6 cellular contexts compared by ENCODE assay signal in the genomic region with DNA sequence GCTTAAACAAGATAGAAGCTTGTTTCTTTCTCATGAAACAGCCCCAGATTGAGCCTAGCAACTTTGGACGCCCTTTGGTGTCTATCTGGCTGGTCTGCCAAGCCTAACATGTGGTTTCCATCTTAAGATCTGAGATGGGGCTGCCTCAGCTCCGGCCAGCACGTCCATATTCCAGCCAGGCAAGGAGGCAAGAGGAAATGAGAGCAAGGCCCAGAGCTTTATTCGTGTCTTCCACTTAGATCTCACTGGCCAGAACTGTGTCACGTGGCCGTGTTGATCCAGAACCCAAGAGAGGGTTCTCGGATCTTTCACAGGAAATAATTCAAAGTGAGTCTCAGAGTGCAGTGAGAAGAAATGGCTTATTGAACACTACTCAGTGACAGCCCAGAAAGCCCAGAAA. TPM values are rescaled to one million over a fixed set of nuclear protein-coding genes. Genes with fewer than 3 reads are reported as not detected.
DNase-seq lines count a peak whose midpoint lies in the region; ATAC-seq, FAIRE-seq and TF ChIP-seq lines count a peak whose summit lies in the region.
"Not testable (repeated sequence)": the region's sequence is repeated elsewhere in the genome, so short reads cannot be mapped to it uniquely, and the experiment has no call there.

No MANE protein-coding gene starts in this region.

- not testable (repeated sequence) for H3K18ac ChIP-seq in mesenchymal stem cell (ENCODE audit: low read depth in 1 of 2, low read length in 2 of 2)

- not testable (repeated sequence) for H3K4ac ChIP-seq in mesenchymal stem cell (ENCODE audit: low read depth in 1 of 2, low read length in 2 of 2)

- H3K27ac ChIP-seq in gastroesophageal sphincter: peak overlapping the region in 2 of 4 donors; percentile 18 to 25
- H3K27ac ChIP-seq in left ventricle myocardium inferior (replicated peaks): peak overlapping the region; percentile 60
- not testable (repeated sequence) for H3K27ac ChIP-seq in mesenchymal stem cell (ENCODE audit: low read length, poor library complexity, severe bottlenecking); spleen

- not testable (repeated sequence) for TF ChIP-seq POLR2A in gastroesophageal sphincter (IDR thresholded peaks at IDR 0.05); spleen (IDR thresholded peaks at IDR 0.05)

- H2BK5ac ChIP-seq in mesenchymal stem cell (ENCODE audit: low read depth, low read length, poor library complexity, severe bottlenecking): not testable (repeated sequence)

- H3K36me3 ChIP-seq in bronchial epithelial cell (ENCODE audit: control insufficient read depth, insufficient read depth, low read length); gastroesophageal sphincter; left ventricle myocardium inferior; mesenchymal stem cell (ENCODE audit: control insufficient read depth in 1 of 2, insufficient read depth in 2 of 2, low read depth in 1 of 2, low read length in 2 of 2); spleen: not testable (repeated sequence)

- not testable (repeated sequence) for H2BK120ac ChIP-seq in mesenchymal stem cell (ENCODE audit: low read depth, low read length)

- not testable (repeated sequence) for H3K79me1 ChIP-seq in mesenchymal stem cell (replicated peaks; ENCODE audit: low read length, poor library complexity, severe bottlenecking)

- peak; percentile 22 for DNase-seq in AG20443 (ENCODE audit: low spot score)
- DNase-seq in bronchial epithelial cell (ENCODE audit: low read depth); mesenchymal stem cell: not testable (repeated sequence)
- DNase-seq in left ventricle myocardium inferior: peak; percentile 53
- DNase-seq in spleen: peak; percentile 41

- peak; percentile 67 for ATAC-seq in gastroesophageal sphincter

- peak; percentile 93 for FAIRE-seq in bronchial epithelial cell (lab: Jason Lieb, UNC)

- H3K14ac ChIP-seq in mesenchymal stem cell (ENCODE audit: low read length in 2 of 2): not testable (repeated sequence)

- H2BK12ac ChIP-seq in mesenchymal stem cell (ENCODE audit: low read length in 2 of 2): not testable (repeated sequence)

- not testable (repeated sequence) for TF ChIP-seq EP300 in gastroesophageal sphincter (IDR thresholded peaks at IDR 0.05)

- not testable (repeated sequence) for H2BK15ac ChIP-seq in mesenchymal stem cell (ENCODE audit: low read depth, poor library complexity, severe bottlenecking)

- not testable (repeated sequence) for TF ChIP-seq CTCF in bronchial epithelial cell (IDR thresholded peaks at IDR 0.05; ENCODE audit: insufficient read depth, low read length, severe bottlenecking); gastroesophageal sphincter (IDR thresholded peaks at IDR 0.05); left ventricle myocardium inferior (IDR thresholded peaks at IDR 0.05; ENCODE audit: borderline replicate concordance); spleen (IDR thresholded peaks at IDR 0.05 in 8 of 11, conservative IDR thresholded peaks at IDR 0.05 in 3 of 11)

- H2AK5ac ChIP-seq in mesenchymal stem cell (ENCODE audit: low read length, severe bottlenecking): not testable (repeated sequence)

- not testable (repeated sequence) for H3K4me2 ChIP-seq in mesenchymal stem cell (ENCODE audit: low read length, poor library complexity, severe bottlenecking)

- H3K4me3 ChIP-seq in bronchial epithelial cell (ENCODE audit: low read depth, low read length); gastroesophageal sphincter; left ventricle myocardium inferior; mesenchymal stem cell (ENCODE audit: insufficient read depth in 1 of 2, low read depth in 1 of 2, low read length in 2 of 2); spleen: not testable (repeated sequence)

- 30 to 78% methylated on average over 4 to 5 of the region's 7 CpGs for WGBS in gastroesophageal sphincter (ENCODE audit: low coverage in 1 of 2), 2 donors
- 82% methylated on average over 7 of the region's 7 CpGs for WGBS in mesenchymal stem cell
- 61 to 84% (median 81%) methylated on average over 6 to 7 of the region's 7 CpGs for WGBS in spleen, 5 donors

- peak overlapping the region; percentile 56 for H3K9ac ChIP-seq in mesenchymal stem cell (ENCODE audit: low read length)

- not testable (repeated sequence) for H3K23ac ChIP-seq in mesenchymal stem cell (ENCODE audit: low read length in 2 of 2)

- not testable (repeated sequence) for H2AFZ ChIP-seq in mesenchymal stem cell (ENCODE audit: low read depth, low read length)

- intact Hi-C loops in left ventricle myocardium inferior (cut with micrococcal nuclease); spleen (cut with DNase I; ENCODE audit: low total_unique reads): not testable (repeated sequence)

- not testable (repeated sequence) for H4K91ac ChIP-seq in mesenchymal stem cell (ENCODE audit: low read length)

- H4K8ac ChIP-seq in mesenchymal stem cell (ENCODE audit: low read length): not testable (repeated sequence)

- H3K4me1 ChIP-seq in gastroesophageal sphincter (peaks cover 0 to 23% (median 0%) of the 10 kb centered on the region in 3 donors), left ventricle myocardium inferior (peaks cover 24% of the 10 kb centered on the region), spleen (peaks cover 0 to 12% (median 3%) of the 10 kb centered on the region in 6 donors)
- H3K4me1 ChIP-seq in mesenchymal stem cell (ENCODE audit: control insufficient read depth, insufficient read depth, low read depth, low read length): not testable (repeated sequence)

- H3K27me3 ChIP-seq in bronchial epithelial cell (ENCODE audit: control insufficient read depth, insufficient read depth, low read length); gastroesophageal sphincter; left ventricle myocardium inferior (ENCODE audit: low read depth): not testable (repeated sequence)
- H3K27me3 ChIP-seq in mesenchymal stem cell (ENCODE audit: control insufficient read depth in 1 of 2, insufficient read depth in 1 of 2, low read length in 2 of 2) (peaks cover 0 to 24% of the 10 kb centered on the region in 2 experiments), spleen (replicated peaks in 1 of 7) (peaks cover 0 to 33% (median 0%) of the 10 kb centered on the region in 7 donors)

- H3K9me3 ChIP-seq in gastroesophageal sphincter; left ventricle myocardium inferior (replicated peaks); mesenchymal stem cell (ENCODE audit: control insufficient read depth, low read length); spleen: not testable (repeated sequence)

RNA-seq across cellular contexts. Expression of a gene that starts 28.9 kb away (rescaled TPM):
- total RNA-seq in bronchial epithelial cell: 2.9 and 4.2 TPM in 2 replicates
- total RNA-seq in gastroesophageal sphincter: 10 to 100 TPM; 15.5 to 24.9 (median 19.9) TPM
- 15.9 TPM for total RNA-seq in left ventricle myocardium inferior
- 24.1 TPM for polyA plus RNA-seq in mesenchymal stem cell (2013, experiment 1 of 2)
- polyA plus RNA-seq in mesenchymal stem cell (2013, experiment 2 of 2): 23.5 TPM
- total RNA-seq in spleen: 10 to 100 TPM; 11.4 to 18.3 (median 14.2) TPM
- polyA plus RNA-seq in spleen: 1 to 10 TPM; 1.6 to 3.7 (median 1.8) TPM
